ENCODE assay signal across 10 cellular contexts in the genomic region with DNA sequence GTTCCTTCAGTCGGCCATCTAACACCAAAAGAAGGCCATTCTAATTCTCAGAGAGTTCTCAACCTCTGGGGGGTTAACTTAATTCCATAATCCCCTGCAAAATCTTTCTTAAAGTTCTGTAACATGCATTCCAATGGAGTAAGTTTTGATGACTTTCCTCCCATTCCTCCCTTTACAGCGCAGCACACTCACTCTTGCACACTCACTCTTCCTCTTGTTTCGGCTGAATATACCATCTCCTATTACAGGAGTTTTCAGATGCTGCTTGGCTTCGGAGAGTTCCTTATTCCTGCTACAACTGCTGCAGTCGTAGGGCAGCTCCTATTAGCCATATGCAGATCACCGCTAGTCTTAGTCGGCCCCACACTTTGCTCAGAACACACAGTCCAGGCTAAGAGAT. TPM values are rescaled to one million over a fixed set of nuclear protein-coding genes. Genes with fewer than 3 reads are reported as not detected.
A peak's percentile ranks its signal among the peaks of the same experiment; 100 is the strongest.
DNase-seq lines count a peak whose midpoint lies in the region; ATAC-seq and TF ChIP-seq lines count a peak whose summit lies in the region.
"Had no signal": no experiment of that assay in that cellular context is flagged by ENCODE, and none has a peak within 500 bp of the region (broad histone marks: within the 10 kb centered on the region; RNA-seq: fewer than 3 reads in every experiment).

No MANE protein-coding gene starts in this region.

- H3K27ac Mint-ChIP-seq in dendritic cell treated with granulocyte-macrophage colony-stimulating factor and Interleukin-4, amounts not matched to agents 40 ng/mL and 50 ng/mL, for 4 days: peak overlapping the region; percentile 58
- no peak overlapping the region for H3K27ac Mint-ChIP-seq in endothelial cell (ENCODE audit: unreplicated experiment)

- no peak overlapping the region for H3K18ac ChIP-seq in neuronal stem cell (ENCODE audit: low read length)

- H2BK15ac ChIP-seq in neuronal stem cell (ENCODE audit: low read length): no peak overlapping the region

- H3K9ac ChIP-seq in BLaER1 treated with 17β-estradiol and CSF1 and Interleukin-3, amounts not matched to agents 10 nM and 100 nM: peak overlapping the region in 10 of 11 experiments; percentile 47 to 73 (median 64); a peak in 17 of 22 replicates
- no peak overlapping the region for H3K9ac ChIP-seq in neuronal stem cell (ENCODE audit: low read depth, low read length, poor library complexity)

- H3K4me1 Mint-ChIP-seq in dendritic cell treated with granulocyte-macrophage colony-stimulating factor and Interleukin-4, amounts not matched to agents 40 ng/mL and 50 ng/mL, for 4 days (ENCODE audit: low read depth): peaks cover 30% of the 10 kb centered on the region
- H3K4me1 Mint-ChIP-seq in endothelial cell (ENCODE audit: unreplicated experiment): no peaks in the 10 kb centered on the region

- TF ChIP-seq CTCF in GM10266 (IDR thresholded peaks at IDR 0.05; ENCODE audit: control insufficient read depth, insufficient read depth, low read depth, missing control alignments) (no peak), endothelial cell (IDR thresholded peaks at IDR 0.05; ENCODE audit: unreplicated experiment) (no peak)

- H3K23ac ChIP-seq in neuronal stem cell (ENCODE audit: low read depth, low read length, poor library complexity): no peak overlapping the region

- peak overlapping the region in 10 of 11 experiments; percentile 31 to 79 (median 71); a peak in 19 of 22 replicates for H3K27ac ChIP-seq in BLaER1 treated with 17β-estradiol and CSF1 and Interleukin-3, amounts not matched to agents 10 nM and 100 nM
- no peak overlapping the region for H3K27ac ChIP-seq in neuronal stem cell (replicated peaks; ENCODE audit: low read length)

- no peaks in the 10 kb centered on the region for H3K27me3 ChIP-seq in BLaER1 treated with 17β-estradiol and CSF1 and Interleukin-3, amounts not matched to agents 10 nM and 100 nM
- peaks cover 0 to 36% (median 0%) of the 10 kb centered on the region in 3 experiments for H3K27me3 ChIP-seq in neuronal stem cell (ENCODE audit: control insufficient read depth in 3 of 3, insufficient read depth in 3 of 3, low read depth in 1 of 3, low read length in 3 of 3)

- H2AFZ ChIP-seq in neuronal stem cell (ENCODE audit: low read length): peak overlapping the region; percentile 3

- intact Hi-C loops in dendritic cell treated with granulocyte-macrophage colony-stimulating factor and Interleukin-4, amounts not matched to agents 40 ng/mL and 50 ng/mL, for 4 days (cut with micrococcal nuclease): no loop called here

- peaks cover 2% of the 10 kb centered on the region for H3K27me3 Mint-ChIP-seq in dendritic cell treated with granulocyte-macrophage colony-stimulating factor and Interleukin-4, amounts not matched to agents 40 ng/mL and 50 ng/mL, for 4 days
- peaks cover 4% of the 10 kb centered on the region for H3K27me3 Mint-ChIP-seq in endothelial cell (ENCODE audit: unreplicated experiment)

- DNase-seq in NOMO-1 treated with DMSO at 0.1 percent for 48 hours (lab: John Stamatoyannopoulos, UW; ENCODE audit: unreplicated experiment) (peak; percentile 66), neuronal stem cell (ENCODE audit: low spot score) (no peak), GM10266 (ENCODE audit: extremely low spot score) (no peak), NCI-H748 treated with DMSO at 0.1 percent for 48 hours (lab: John Stamatoyannopoulos, UW) (no peak), endothelial cell (ENCODE audit: low spot score) (no peak)
- DNase-seq: activated gamma-delta T cell had no signal

- ATAC-seq in HG02798 (IDR thresholded peaks at IDR 0.05; ENCODE audit: poor library complexity, unreplicated experiment): no peak

- no peaks in the 10 kb centered on the region for H4K20me1 ChIP-seq in BLaER1 treated with 17β-estradiol and CSF1 and Interleukin-3, amounts not matched to agents 10 nM and 100 nM

- no peaks in the 10 kb centered on the region for H3K79me1 ChIP-seq in neuronal stem cell (ENCODE audit: low read depth, low read length)

- peak overlapping the region; percentile 48 for H3K4me3 Mint-ChIP-seq in dendritic cell treated with granulocyte-macrophage colony-stimulating factor and Interleukin-4, amounts not matched to agents 40 ng/mL and 50 ng/mL, for 4 days
- H3K4me3 Mint-ChIP-seq in endothelial cell (ENCODE audit: unreplicated experiment): no peak overlapping the region

- no CpG with 5 or more reads among the region's 7 CpGs for WGBS in neuronal stem cell (ENCODE audit: extremely low coverage in 2 of 2, insufficient read length in 2 of 2, insufficient replicate concordance in 1 of 2), 2 donors

- no peaks in the 10 kb centered on the region for H3K36me3 Mint-ChIP-seq in dendritic cell treated with granulocyte-macrophage colony-stimulating factor and Interleukin-4, amounts not matched to agents 40 ng/mL and 50 ng/mL, for 4 days (ENCODE audit: low read depth)
- peaks cover 11% of the 10 kb centered on the region for H3K36me3 Mint-ChIP-seq in endothelial cell (ENCODE audit: low read depth, unreplicated experiment)

- H3K9me3 ChIP-seq in BLaER1 treated with 17β-estradiol and CSF1 and Interleukin-3, amounts not matched to agents 10 nM and 100 nM (replicated peaks in 1 of 11): peaks cover 0 to 7% (median 2%) of the 10 kb centered on the region in 11 experiments; a peak in 8 of 22 replicates
- peaks cover 0 to 21% of the 10 kb centered on the region in 2 donors for H3K9me3 ChIP-seq in neuronal stem cell (replicated peaks in 1 of 2; ENCODE audit: control insufficient read depth in 2 of 2, insufficient read depth in 1 of 2, low read depth in 1 of 2, low read length in 2 of 2)

- H3K4me2 ChIP-seq in BLaER1 treated with 17β-estradiol and CSF1 and Interleukin-3, amounts not matched to agents 10 nM and 100 nM: peak overlapping the region; percentile 72 to 88 (median 85)
- H3K4me2 ChIP-seq in neuronal stem cell (ENCODE audit: insufficient read depth, low read length, poor library complexity, severe bottlenecking): no peak overlapping the region

- no peak overlapping the region for H3K4ac ChIP-seq in neuronal stem cell (ENCODE audit: low read length)

- H2BK12ac ChIP-seq in neuronal stem cell (ENCODE audit: low read length): no peak overlapping the region

- H3K4me3 ChIP-seq in BLaER1 treated with 17β-estradiol and CSF1 and Interleukin-3, amounts not matched to agents 10 nM and 100 nM: peak overlapping the region in 9 of 10 experiments; percentile 5 to 55 (median 29); a peak in 7 of 20 replicates
- H3K4me3 ChIP-seq in neuronal stem cell (ENCODE audit: low read length in 2 of 2): no peak overlapping the region

- H3K36me3 ChIP-seq in BLaER1 treated with 17β-estradiol and CSF1 and Interleukin-3, amounts not matched to agents 10 nM and 100 nM: no peaks in the 10 kb centered on the region
- H3K36me3 ChIP-seq in neuronal stem cell (replicated peaks in 1 of 2; ENCODE audit: control insufficient read depth in 2 of 2, insufficient read depth in 2 of 2, low read length in 2 of 2): no peaks in the 10 kb centered on the region

- H4K91ac ChIP-seq in neuronal stem cell (ENCODE audit: low read depth, low read length, poor library complexity): no peak overlapping the region

- H2BK120ac ChIP-seq in neuronal stem cell (ENCODE audit: low read depth, low read length): no peak overlapping the region

- peaks cover 20 to 39% (median 30%) of the 10 kb centered on the region in 10 experiments for H3K4me1 ChIP-seq in BLaER1 treated with 17β-estradiol and CSF1 and Interleukin-3, amounts not matched to agents 10 nM and 100 nM
- H3K4me1 ChIP-seq in neuronal stem cell (ENCODE audit: control insufficient read depth in 2 of 2, insufficient read depth in 1 of 2, low read depth in 1 of 2, low read length in 2 of 2): no peaks in the 10 kb centered on the region

- H3K14ac ChIP-seq in neuronal stem cell (ENCODE audit: low read length): no peak overlapping the region

- H2AK5ac ChIP-seq in neuronal stem cell (ENCODE audit: low read depth, low read length): no peak overlapping the region

- H2BK5ac ChIP-seq in neuronal stem cell (ENCODE audit: low read length): no peak overlapping the region

- H4K8ac ChIP-seq in neuronal stem cell (ENCODE audit: low read depth, low read length): no peak overlapping the region

- H3K9me3 Mint-ChIP-seq in dendritic cell treated with granulocyte-macrophage colony-stimulating factor and Interleukin-4, amounts not matched to agents 40 ng/mL and 50 ng/mL, for 4 days: no peaks in the 10 kb centered on the region
- H3K9me3 Mint-ChIP-seq in endothelial cell (ENCODE audit: unreplicated experiment): peaks cover 43% of the 10 kb centered on the region

RNA-seq across cellular contexts. Expression of a gene that starts 53.6 kb away (rescaled TPM):
- not detected for polyA plus RNA-seq in neuronal stem cell (2013, experiment 1 of 2)
- not detected for polyA plus RNA-seq in neuronal stem cell (2013, experiment 2 of 2)
- not detected for total RNA-seq in endothelial cell (ENCODE audit: unreplicated experiment)
- total RNA-seq: G401 had no signal

Comparison
In these comparisons a context has a peak if more than half of its experiments do, and no peak if none do; other contexts are left out.
1. H3K4me3 ChIP-seq: peak in BLaER1 treated with 17β-estradiol and CSF1 and Interleukin-3, amounts not matched to agents 10 nM and 100 nM (9 of 10); none in neuronal stem cell (0 of 2).